Comparison of ENCODE assay signal across 25 cellular contexts in the genomic region with DNA sequence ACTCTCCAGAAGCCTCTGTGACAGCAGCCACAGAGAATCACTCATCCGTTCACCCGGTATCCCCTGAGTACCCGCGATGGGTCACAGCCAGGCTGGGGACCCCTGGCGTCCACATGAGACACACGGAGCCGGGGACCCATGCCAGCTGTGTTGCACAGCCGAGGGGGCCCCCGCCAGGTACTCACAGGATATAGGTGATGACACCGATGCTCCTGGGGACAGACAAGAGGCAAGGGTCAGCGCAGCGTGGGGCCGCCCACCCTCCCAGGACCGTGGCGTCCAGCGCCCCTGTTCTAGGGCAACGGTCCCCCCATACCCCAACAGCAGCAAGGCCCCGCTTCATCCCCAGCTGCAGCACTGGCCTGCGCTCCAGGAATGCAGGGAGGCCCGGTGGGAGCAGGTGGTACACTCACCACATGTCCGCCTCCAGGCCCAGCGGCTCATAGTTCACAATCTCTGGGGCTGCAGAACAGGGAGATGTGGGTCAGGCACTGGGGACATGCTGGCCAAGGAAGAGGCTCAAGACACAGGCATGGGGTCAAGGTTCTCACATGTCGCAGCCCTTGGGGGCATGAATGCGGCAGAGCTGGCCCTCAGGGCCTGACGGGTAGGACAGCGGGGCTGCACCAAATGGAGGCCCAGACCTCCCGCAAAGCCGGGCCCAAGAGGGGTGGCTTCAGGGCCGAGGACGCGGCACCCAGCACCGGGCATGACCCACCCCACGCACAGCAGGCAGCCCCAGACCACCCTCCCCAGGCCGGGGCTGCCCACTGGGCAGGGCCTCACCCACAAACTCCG. TPM values are rescaled to one million over a fixed set of nuclear protein-coding genes. Genes with fewer than 3 reads are reported as not detected.
A peak's percentile ranks its signal among the peaks of the same experiment; 100 is the strongest.
DNase-seq lines count a peak whose midpoint lies in the region; ATAC-seq and TF ChIP-seq lines count a peak whose summit lies in the region.
"Had no signal": no experiment of that assay in that cellular context is flagged by ENCODE, and none has a peak within 500 bp of the region (broad histone marks: within the 10 kb centered on the region; RNA-seq: fewer than 3 reads in every experiment).

No MANE protein-coding gene starts in this region.

- no peak overlapping the region for H3K4me2 ChIP-seq in hepatocyte

- peaks cover 7% of the 10 kb centered on the region for H3K4me1 ChIP-seq in hepatocyte (ENCODE audit: insufficient read depth)

- H3K79me2 ChIP-seq in hepatocyte = peaks cover 43% of the 10 kb centered on the region

- no peaks in the 10 kb centered on the region for H3K9me3 Mint-ChIP-seq in stimulated activated naive CD8-positive, alpha-beta T cell treated with anti-CD3 and anti-CD28 coated beads, Interleukin-15, amount 100 ng/mL, for 72 hours
- H3K9me3 Mint-ChIP-seq in progenitor cell of endocrine pancreas (ENCODE audit: low read depth) = no peaks in the 10 kb centered on the region
- H3K9me3 Mint-ChIP-seq: CD8-positive, alpha-beta T cell had no signal

- peaks cover 30% of the 10 kb centered on the region for H4K20me1 ChIP-seq in hepatocyte (ENCODE audit: insufficient read depth, poor library complexity, severe bottlenecking)

- peaks cover 17% of the 10 kb centered on the region for H3K36me3 Mint-ChIP-seq in progenitor cell of endocrine pancreas (ENCODE audit: insufficient read depth)

- no peak overlapping the region for H3K27ac Mint-ChIP-seq in stimulated activated naive CD8-positive, alpha-beta T cell treated with anti-CD3 and anti-CD28 coated beads, Interleukin-15, amount 100 ng/mL, for 72 hours
- H3K27ac Mint-ChIP-seq in progenitor cell of endocrine pancreas = peak overlapping the region; percentile 71
- H3K27ac Mint-ChIP-seq: CD8-positive, alpha-beta T cell had no signal

- WGBS in hepatocyte (ENCODE audit: low lambda C conversion rate, missing lambda C conversion rate) = 96% methylated on average over 34 of the region's 35 CpGs

- H3K4me1 Mint-ChIP-seq in stimulated activated naive CD8-positive, alpha-beta T cell treated with anti-CD3 and anti-CD28 coated beads, Interleukin-15, amount 100 ng/mL, for 72 hours = peaks cover 6% of the 10 kb centered on the region
- H3K4me1 Mint-ChIP-seq in progenitor cell of endocrine pancreas (ENCODE audit: low read depth) = peaks cover 5% of the 10 kb centered on the region

- H3K27me3 Mint-ChIP-seq in stimulated activated naive CD8-positive, alpha-beta T cell treated with anti-CD3 and anti-CD28 coated beads, Interleukin-15, amount 100 ng/mL, for 72 hours = no peaks in the 10 kb centered on the region
- no peaks in the 10 kb centered on the region for H3K27me3 Mint-ChIP-seq in progenitor cell of endocrine pancreas

- H3K4me3 Mint-ChIP-seq in stimulated activated naive CD8-positive, alpha-beta T cell treated with anti-CD3 and anti-CD28 coated beads, Interleukin-15, amount 100 ng/mL, for 72 hours = no peak overlapping the region
- H3K4me3 Mint-ChIP-seq in progenitor cell of endocrine pancreas (ENCODE audit: low read depth) = no peak overlapping the region
- H3K4me3 Mint-ChIP-seq: CD8-positive, alpha-beta T cell had no signal

- peak; percentile 35 for ATAC-seq in stimulated activated naive CD8-positive, alpha-beta T cell treated with anti-CD3 and anti-CD28 coated beads, Interleukin-15, amount 100 ng/mL, for 72 hours
- ATAC-seq in stimulated activated naive CD8-positive, alpha-beta T cell treated with anti-CD3 and anti-CD28 coated beads, Interleukin-15, Interleukin-2, amounts not matched to agents 100 U/mL and 50 U/mL, for 24 hours = no peak
- ATAC-seq: CD8-positive, alpha-beta T cell had no signal

- H3K4me3 ChIP-seq in hepatocyte = no peak overlapping the region
- no peak overlapping the region for H3K4me3 ChIP-seq in WERI-Rb-1 (ENCODE audit: low read depth, low read length)
- H3K4me3 ChIP-seq: MG63 had no signal

- H3K9me3 ChIP-seq in hepatocyte (ENCODE audit: low read depth) = no peaks in the 10 kb centered on the region
- no peaks in the 10 kb centered on the region for H3K9me3 ChIP-seq in WERI-Rb-1 (ENCODE audit: severe bottlenecking)
- H3K9me3 ChIP-seq: MG63 had no signal

- H3K36me3 ChIP-seq in hepatocyte (replicated peaks; ENCODE audit: insufficient read depth, low read depth) = no peaks in the 10 kb centered on the region
- H3K36me3 ChIP-seq in WERI-Rb-1 = peaks cover 96% of the 10 kb centered on the region

- TF ChIP-seq CTCF in hepatocyte (IDR thresholded peaks at IDR 0.05; ENCODE audit: poor library complexity) = no peak
- TF ChIP-seq CTCF in progenitor cell of endocrine pancreas (IDR thresholded peaks at IDR 0.05; ENCODE audit: unreplicated experiment) = no peak
- TF ChIP-seq CTCF in WERI-Rb-1 (IDR thresholded peaks at IDR 0.05; ENCODE audit: low read depth, low read length) = no peak

- no peak overlapping the region for H2AFZ ChIP-seq in hepatocyte

- no peak for DNase-seq in stimulated activated naive CD8-positive, alpha-beta T cell treated with anti-CD3 and anti-CD28 coated beads, Interleukin-15, amount 100 ng/mL, for 72 hours
- DNase-seq in stimulated activated naive CD8-positive, alpha-beta T cell treated with anti-CD3 and anti-CD28 coated beads, Interleukin-15, Interleukin-2, amounts not matched to agents 100 U/mL and 50 U/mL, for 24 hours = no peak
- peak; percentile 4 for DNase-seq in hepatocyte (ENCODE audit: low spot score)
- DNase-seq in progenitor cell of endocrine pancreas (ENCODE audit: low spot score, unreplicated experiment) = no peak
- DNase-seq in activated CD4-positive, alpha-beta T cell treated with anti-CD3 and anti-CD28 coated beads for 48 hours = no peak
- DNase-seq in WERI-Rb-1 = no peak
- DNase-seq in activated effector memory CD4-positive, alpha-beta T cell treated with anti-CD3 and anti-CD28 coated beads, Interleukin-2, amount 50 U/mL, for 16 hours = no peak
- DNase-seq: C1 segment of cervical spinal cord; CD8-positive, alpha-beta T cell; DMS 273 treated with DMSO at 0.1 percent for 48 hours; DMS79; EL; GF-D8; GOT3; HCEC 1CT; KG1; MG63; NCI-H1417; NCI-H1694; NCI-H2029 treated with DMSO at 0.1 percent for 48 hours; NCI-H446 treated with DMSO at 0.1 percent for 48 hours; NCI-H526 treated with DMSO at 0.1 percent for 48 hours; RPMI8226; SHP77 had no signal

- no peaks in the 10 kb centered on the region for H3K9me2 ChIP-seq in hepatocyte (replicated peaks; ENCODE audit: insufficient read depth)

- no peaks in the 10 kb centered on the region for H3K27me3 ChIP-seq in hepatocyte
- H3K27me3 ChIP-seq in WERI-Rb-1 (ENCODE audit: insufficient read depth, low read depth, severe bottlenecking) = no peaks in the 10 kb centered on the region
- H3K27me3 ChIP-seq: MG63 had no signal

- H3K27ac ChIP-seq in hepatocyte (no peak overlapping the region), WERI-Rb-1 (no peak overlapping the region)

RNA-seq across cellular contexts. Expression of gene DAPK3, which starts 7.2 kb away (rescaled TPM):
- total RNA-seq in hepatocyte (113 and 140 TPM in 2 replicates), progenitor cell of endocrine pancreas (105 and 106 TPM in 2 replicates)
- 103 and 123 TPM in 2 replicates for polyA plus RNA-seq in hepatocyte

RNA-seq across cellular contexts. Expression of gene EEF2, which starts 21.6 kb away (rescaled TPM):
- total RNA-seq in hepatocyte (1,740 and 1,817 TPM in 2 replicates), progenitor cell of endocrine pancreas (3,028 and 3,054 TPM in 2 replicates)
- 444 and 526 TPM in 2 replicates for polyA plus RNA-seq in hepatocyte

RNA-seq across cellular contexts. Expression of gene NMRK2, which starts 30.8 kb away (rescaled TPM):
- total RNA-seq in hepatocyte = 0.32 TPM in 1 of 2 replicates, not detected in the other
- polyA plus RNA-seq in hepatocyte = 0.95 TPM in 1 of 2 replicates, not detected in the other
- total RNA-seq in progenitor cell of endocrine pancreas = 1.4 and 2.3 TPM in 2 replicates
- total RNA-seq: A673; CD8-positive, alpha-beta T cell had no signal

RNA-seq across cellular contexts. Expression of gene PIAS4, which starts 43.9 kb away (rescaled TPM):
- total RNA-seq in hepatocyte = 16.7 and 18.1 TPM in 2 replicates
- 8.3 and 15.0 TPM in 2 replicates for polyA plus RNA-seq in hepatocyte
- total RNA-seq in progenitor cell of endocrine pancreas = 55.3 and 56.3 TPM in 2 replicates
